22 cellular contexts compared by ENCODE assay signal in the genomic region with DNA sequence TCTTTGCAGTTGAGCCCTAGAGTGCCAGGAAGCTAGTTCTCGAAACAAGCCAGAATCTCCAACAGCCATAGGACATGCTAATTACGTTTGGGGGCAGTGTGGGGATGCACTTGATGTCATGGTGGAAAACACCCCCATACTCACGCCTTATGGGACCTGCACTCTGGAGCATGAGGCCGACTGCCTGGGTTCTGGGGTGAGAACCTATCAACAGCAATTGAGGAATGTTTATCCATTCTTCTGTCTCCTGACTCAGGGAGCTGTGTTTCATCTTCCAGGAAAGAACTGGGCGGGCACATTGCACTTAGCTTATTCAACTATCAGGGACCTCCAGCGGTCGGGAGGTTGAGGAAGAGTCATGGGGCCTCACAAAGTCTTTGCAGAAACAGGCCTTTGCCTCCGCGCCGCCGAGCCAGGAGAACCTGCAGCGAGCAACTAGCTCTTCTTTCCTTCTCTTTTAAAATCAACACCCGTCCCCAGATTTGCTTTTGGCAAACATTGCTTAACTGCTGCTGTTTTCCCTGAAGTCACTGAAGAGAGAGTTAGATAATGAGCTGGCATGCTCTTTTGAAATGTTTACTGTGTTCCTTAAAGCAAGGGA.
DNase-seq lines count a peak whose midpoint lies in the region; ATAC-seq and TF ChIP-seq lines count a peak whose summit lies in the region.
"Had no signal": no experiment of that assay in that cellular context is flagged by ENCODE, and none has a peak within 500 bp of the region (broad histone marks: within the 10 kb centered on the region; RNA-seq: fewer than 3 reads in every experiment).

No MANE protein-coding gene starts in this region.

- H3K27ac ChIP-seq in endodermal cell (ENCODE audit: low read depth, low read length) (no peak overlapping the region), testis (no peak overlapping the region), caudate nucleus (ENCODE audit: low read depth, low read length) (no peak overlapping the region)
- H3K27ac ChIP-seq: psoas muscle, skin epidermis, upper lobe of left lung had no signal

- CTCF ChIA-PET in WTC11 (lab: Charles Lee): interaction anchor here (1.0 kb wide), 1 partner anchor 47 kb away, joined by 3 read pairs; no protein-coding TSS in a partner anchor

- no peak for DNase-seq in WTC11 (ENCODE audit: low spot score)
- no peak for DNase-seq in endodermal cell
- DNase-seq in mucosa of gallbladder (ENCODE audit: low spot score): peak; percentile 52
- peak; percentile 67 for DNase-seq in testis
- DNase-seq in natural killer cell: no peak
- DNase-seq in caudate nucleus (lab: John Stamatoyannopoulos, UW): no peak
- no peak for DNase-seq in AG08396 (ENCODE audit: low spot score)
- DNase-seq in stimulated activated CD4-positive, alpha-beta T cell treated with anti-CD3 and anti-CD28 coated beads, Interleukin-12 subunit alpha, Interleukin-12 subunit beta, amount 100 ng/mL, for 4 hours: no peak
- DNase-seq: activated CD4-positive, alpha-beta memory T cell treated with anti-CD3 and anti-CD28 coated beads, Interleukin-2, amount 10 ng/mL, durations not matched to agents 7 days and 5 days; activated CD4-positive, alpha-beta T cell treated with anti-CD3 and anti-CD28 coated beads for 1 hour; dermis blood vessel endothelial cell; mammary epithelial cell; NCI-H1417 treated with DMSO at 0.1 percent for 48 hours; NCI-H2107; psoas muscle; SK-N-SH; stimulated activated CD8-positive, alpha-beta memory T cell treated with anti-CD3 and anti-CD28 coated beads, Interleukin-4, amount 100 ng/mL, for 48 hours had no signal

- H3K9ac ChIP-seq in endodermal cell (ENCODE audit: extremely low read depth, low read length, poor library complexity, severe bottlenecking): no peak overlapping the region
- H3K9ac ChIP-seq: SK-N-SH had no signal

- TF ChIP-seq CTCF in WTC11 (IDR thresholded peaks at IDR 0.05) (no peak), endodermal cell (conservative IDR thresholded peaks at IDR 0.05) (no peak), testis (IDR thresholded peaks at IDR 0.05) (no peak), natural killer cell (IDR thresholded peaks at IDR 0.05) (no peak)

- H3K27ac Mint-ChIP-seq in WTC11: no peak overlapping the region
- H3K27ac Mint-ChIP-seq in endodermal cell: peak overlapping the region; percentile 56
- H3K27ac Mint-ChIP-seq in natural killer cell: no peak overlapping the region
- H3K27ac Mint-ChIP-seq: activated CD4-positive, alpha-beta memory T cell treated with anti-CD3 and anti-CD28 coated beads, Interleukin-2, amount 10 ng/mL, durations not matched to agents 7 days and 5 days; activated naive CD4-positive, alpha-beta T cell treated with anti-CD3 and anti-CD28 coated beads, Interleukin-2, amount 50 U/mL, for 24 hours; activated T-helper 2 cell treated with anti-CD3 and anti-CD28 coated beads, Interferon-gamma antibody, Interleukin-2, Interleukin-4, amounts not matched to agents 10 μg/mL and 5 μg/mL and 100 μg/mL, durations not matched to agents 14 hours and 24 hours and 36 hours; T-helper 1 cell treated with Interleukin-12 subunit alpha and Interleukin-12 subunit beta and Interleukin-4 antibody, amounts not matched to agents 30 μg/mL and 1 μg/mL, for 36 hours had no signal

- H3K36me3 Mint-ChIP-seq in WTC11 (no peaks in the 10 kb centered on the region), endodermal cell (ENCODE audit: low read depth) (no peaks in the 10 kb centered on the region), natural killer cell (no peaks in the 10 kb centered on the region)
- H3K36me3 Mint-ChIP-seq: activated naive CD4-positive, alpha-beta T cell treated with anti-CD3 and anti-CD28 coated beads, Interleukin-2, amount 50 U/mL, for 24 hours had no signal

- H3K9me3 ChIP-seq in endodermal cell (ENCODE audit: control insufficient read depth, low read length) (no peaks in the 10 kb centered on the region), testis (no peaks in the 10 kb centered on the region)
- H3K9me3 ChIP-seq: psoas muscle, SK-N-SH, upper lobe of left lung had no signal

- H3K4me1 Mint-ChIP-seq in WTC11 (no peaks in the 10 kb centered on the region), endodermal cell (peaks cover 48% of the 10 kb centered on the region), natural killer cell (no peaks in the 10 kb centered on the region)
- H3K4me1 Mint-ChIP-seq: activated CD4-positive, alpha-beta memory T cell treated with anti-CD3 and anti-CD28 coated beads, Interleukin-2, amount 10 ng/mL, durations not matched to agents 7 days and 5 days; activated naive CD4-positive, alpha-beta T cell treated with anti-CD3 and anti-CD28 coated beads, Interleukin-2, amount 50 U/mL, for 24 hours had no signal

- H3K27me3 Mint-ChIP-seq in WTC11 (ENCODE audit: low read depth) (no peaks in the 10 kb centered on the region; the same call in 1 of the 2 replicates), endodermal cell (ENCODE audit: insufficient read depth) (peaks cover 3% of the 10 kb centered on the region), natural killer cell (ENCODE audit: low read depth in 2 of 2) (peaks cover 15 to 36% of the 10 kb centered on the region in 2 donors)
- H3K27me3 Mint-ChIP-seq: activated CD4-positive, alpha-beta memory T cell treated with anti-CD3 and anti-CD28 coated beads, Interleukin-2, amount 10 ng/mL, durations not matched to agents 7 days and 5 days had no signal

- no peaks in the 10 kb centered on the region for H3K27me3 ChIP-seq in endodermal cell (ENCODE audit: control insufficient read depth, insufficient read depth, low read length, poor library complexity, severe bottlenecking)
- H3K27me3 ChIP-seq in testis: no peaks in the 10 kb centered on the region
- H3K27me3 ChIP-seq: upper lobe of left lung had no signal

- H3K4me3 ChIP-seq in endodermal cell (ENCODE audit: low read length) (no peak overlapping the region), testis (no peak overlapping the region)
- H3K4me3 ChIP-seq: psoas muscle, skin epidermis, upper lobe of left lung had no signal

- ATAC-seq in WTC11 (no peak), natural killer cell (no peak)
- ATAC-seq: psoas muscle had no signal

- POLR2A ChIA-PET in WTC11 (lab: Charles Lee): no interaction called here

- H3K9me3 Mint-ChIP-seq in WTC11: no peaks in the 10 kb centered on the region
- H3K9me3 Mint-ChIP-seq in endodermal cell: no peaks in the 10 kb centered on the region
- no peaks in the 10 kb centered on the region for H3K9me3 Mint-ChIP-seq in natural killer cell
- H3K9me3 Mint-ChIP-seq: activated CD4-positive, alpha-beta memory T cell treated with anti-CD3 and anti-CD28 coated beads, Interleukin-2, amount 10 ng/mL, durations not matched to agents 7 days and 5 days; activated naive CD4-positive, alpha-beta T cell treated with anti-CD3 and anti-CD28 coated beads, Interleukin-2, amount 50 U/mL, for 24 hours; activated T-helper 2 cell treated with anti-CD3 and anti-CD28 coated beads, Interferon-gamma antibody, Interleukin-2, Interleukin-4, amounts not matched to agents 10 μg/mL and 5 μg/mL and 100 μg/mL, durations not matched to agents 14 hours and 24 hours and 36 hours; T-helper 1 cell treated with Interleukin-12 subunit alpha and Interleukin-12 subunit beta and Interleukin-4 antibody, amounts not matched to agents 30 μg/mL and 1 μg/mL, for 36 hours had no signal

- intact Hi-C loops in testis (cut with DNase I; ENCODE audit: low total_unique reads) (no loop called here), natural killer cell (cut with micrococcal nuclease) (no loop called here)

- 90 to 91% methylated on average over 12 to 13 of the region's 13 CpGs for WGBS in endodermal cell (ENCODE audit: insufficient coverage in 1 of 2, insufficient read length in 1 of 2), 2 experiments
- 60 to 69% methylated on average over 13 of the region's 13 CpGs for WGBS in testis, 2 donors

- no peak for TF ChIP-seq POLR2A in testis (IDR thresholded peaks at IDR 0.05)

- no peaks in the 10 kb centered on the region for H3K36me3 ChIP-seq in endodermal cell (ENCODE audit: control insufficient read depth, insufficient read depth, low read length)
- no peaks in the 10 kb centered on the region for H3K36me3 ChIP-seq in testis (ENCODE audit: low read depth, missing control alignments)
- H3K36me3 ChIP-seq: upper lobe of left lung had no signal

- H3K4me3 Mint-ChIP-seq in WTC11 (no peak overlapping the region), endodermal cell (no peak overlapping the region), natural killer cell (no peak overlapping the region)
- H3K4me3 Mint-ChIP-seq: activated CD4-positive, alpha-beta memory T cell treated with anti-CD3 and anti-CD28 coated beads, Interleukin-2, amount 10 ng/mL, durations not matched to agents 7 days and 5 days; activated naive CD4-positive, alpha-beta T cell treated with anti-CD3 and anti-CD28 coated beads, Interleukin-2, amount 50 U/mL, for 24 hours; T-helper 1 cell treated with Interleukin-12 subunit alpha and Interleukin-12 subunit beta and Interleukin-4 antibody, amounts not matched to agents 30 μg/mL and 1 μg/mL, for 36 hours had no signal

- H3K4me1 ChIP-seq in endodermal cell (ENCODE audit: control insufficient read depth, insufficient read depth, low read length) (peaks cover 15% of the 10 kb centered on the region), testis (peaks cover 5% of the 10 kb centered on the region)
- H3K4me1 ChIP-seq: psoas muscle had no signal

TF ChIP-seq in WTC11, 78 proteins besides CTCF, POLR2A, EP300 and RAD21 (continues in another document):
- TF ChIP-seq, protein P1, sequence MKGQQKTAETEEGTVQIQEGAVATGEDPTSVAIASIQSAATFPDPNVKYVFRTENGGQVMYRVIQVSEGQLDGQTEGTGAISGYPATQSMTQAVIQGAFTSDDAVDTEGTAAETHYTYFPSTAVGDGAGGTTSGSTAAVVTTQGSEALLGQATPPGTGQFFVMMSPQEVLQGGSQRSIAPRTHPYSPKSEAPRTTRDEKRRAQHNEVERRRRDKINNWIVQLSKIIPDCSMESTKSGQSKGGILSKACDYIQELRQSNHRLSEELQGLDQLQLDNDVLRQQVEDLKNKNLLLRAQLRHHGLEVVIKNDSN (CRISPR knock-in tag; IDR thresholded peaks at IDR 0.05): no peak
- TF ChIP-seq, protein P2, sequence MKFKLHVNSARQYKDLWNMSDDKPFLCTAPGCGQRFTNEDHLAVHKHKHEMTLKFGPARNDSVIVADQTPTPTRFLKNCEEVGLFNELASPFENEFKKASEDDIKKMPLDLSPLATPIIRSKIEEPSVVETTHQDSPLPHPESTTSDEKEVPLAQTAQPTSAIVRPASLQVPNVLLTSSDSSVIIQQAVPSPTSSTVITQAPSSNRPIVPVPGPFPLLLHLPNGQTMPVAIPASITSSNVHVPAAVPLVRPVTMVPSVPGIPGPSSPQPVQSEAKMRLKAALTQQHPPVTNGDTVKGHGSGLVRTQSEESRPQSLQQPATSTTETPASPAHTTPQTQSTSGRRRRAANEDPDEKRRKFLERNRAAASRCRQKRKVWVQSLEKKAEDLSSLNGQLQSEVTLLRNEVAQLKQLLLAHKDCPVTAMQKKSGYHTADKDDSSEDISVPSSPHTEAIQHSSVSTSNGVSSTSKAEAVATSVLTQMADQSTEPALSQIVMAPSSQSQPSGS (CRISPR knock-in tag; IDR thresholded peaks at IDR 0.05; ENCODE audit: borderline replicate concordance, low read depth): no peak
- no peak for TF ChIP-seq OVOL2 (CRISPR knock-in tag; IDR thresholded peaks at IDR 0.05; ENCODE audit: borderline replicate concordance)
- TF ChIP-seq ZNF671 (CRISPR knock-in tag; IDR thresholded peaks at IDR 0.05): no peak
- peak; percentile 9; the same call in 1 of the 2 replicates for TF ChIP-seq GABPB1 (CRISPR knock-in tag; IDR thresholded peaks at IDR 0.05)

Comparison
In these comparisons a context has a peak if more than half of its experiments do, and no peak if none do; other contexts are left out.
1. DNase-seq: peak in mucosa of gallbladder (single experiment) and testis (single experiment); none in WTC11 (single experiment), endodermal cell (single experiment), natural killer cell (single experiment), caudate nucleus (0 of 61), AG08396 (single experiment) and stimulated activated CD4-positive, alpha-beta T cell treated with anti-CD3 and anti-CD28 coated beads, Interleukin-12 subunit alpha, Interleukin-12 subunit beta, amount 100 ng/mL, for 4 hours (single experiment).